Comparison of ENCODE assay signal across 18 cellular contexts in genomic region chr12:117165342-117165741, GRCh38.
"Had no signal": no experiment of that assay in that cellular context is flagged by ENCODE, and none has a peak within 500 bp of the region (broad histone marks: within the 10 kb centered on the region; RNA-seq: fewer than 3 reads in every experiment).

No MANE protein-coding gene starts in this region.

- H3K9me3 Mint-ChIP-seq: activated naive CD8-positive, alpha-beta T cell treated with anti-CD3 and anti-CD28 coated beads, Interleukin-2, amount 10 ng/mL, durations not matched to agents 7 days and 5 days; natural killer cell treated with Interleukin-12 subunit alpha and Interleukin-12 subunit beta and Interleukin-15 and Interleukin-18, amount 100 ng/mL, for 72 hours; T-cell; WTC11 had no signal

- H3K4me3 ChIP-seq: breast epithelium, esophagus squamous epithelium, thyroid gland, vagina had no signal

- H3K27ac ChIP-seq: breast epithelium, esophagus squamous epithelium, thyroid gland, vagina had no signal

- H3K27me3 Mint-ChIP-seq: activated naive CD8-positive, alpha-beta T cell treated with anti-CD3 and anti-CD28 coated beads, Interleukin-2, amount 10 ng/mL, durations not matched to agents 7 days and 5 days; natural killer cell treated with Interleukin-12 subunit alpha and Interleukin-12 subunit beta and Interleukin-15 and Interleukin-18, amount 100 ng/mL, for 72 hours; T-cell had no signal

- ATAC-seq: left lobe of liver; natural killer cell treated with Interleukin-12 subunit alpha and Interleukin-12 subunit beta and Interleukin-15 and Interleukin-18, amount 100 ng/mL, for 72 hours; T-cell; WTC11 had no signal

- DNase-seq: activated CD4-positive, alpha-beta T cell treated with anti-CD3 and anti-CD28 coated beads, Interleukin-2, amount 50 U/mL, for 4 hours; activated gamma-delta T cell; activated naive CD8-positive, alpha-beta T cell treated with anti-CD3 and anti-CD28 coated beads, Interleukin-2, amount 10 ng/mL, durations not matched to agents 7 days and 5 days; activated T-cell treated with anti-CD3 and anti-CD28 coated beads, Interleukin-2, amount 50 U/mL, for 1 hour; anterior cingulate cortex; esophagus squamous epithelium; foreskin fibroblast; head of caudate nucleus; mammary epithelial cell; stimulated activated CD4-positive, alpha-beta T cell treated with anti-CD3 and anti-CD28 coated beads, Interleukin-15, amount 100 ng/mL, for 24 hours; stimulated activated CD4-positive, alpha-beta T cell treated with anti-CD3 and anti-CD28 coated beads, Interleukin-4, amount 100 ng/mL, for 24 hours; T-cell; thyroid gland had no signal

- H3K9me3 ChIP-seq: breast epithelium, esophagus squamous epithelium, thyroid gland, vagina had no signal

- H3K4me1 ChIP-seq: breast epithelium, thyroid gland, vagina had no signal

- H3K4me1 Mint-ChIP-seq: WTC11 had no signal

- H3K4me3 Mint-ChIP-seq: activated naive CD8-positive, alpha-beta T cell treated with anti-CD3 and anti-CD28 coated beads, Interleukin-2, amount 10 ng/mL, durations not matched to agents 7 days and 5 days; natural killer cell treated with Interleukin-12 subunit alpha and Interleukin-12 subunit beta and Interleukin-15 and Interleukin-18, amount 100 ng/mL, for 72 hours; T-cell; WTC11 had no signal

- H3K27me3 ChIP-seq: breast epithelium, esophagus squamous epithelium, thyroid gland, vagina had no signal

- H3K27ac Mint-ChIP-seq: activated naive CD8-positive, alpha-beta T cell treated with anti-CD3 and anti-CD28 coated beads, Interleukin-2, amount 10 ng/mL, durations not matched to agents 7 days and 5 days; natural killer cell treated with Interleukin-12 subunit alpha and Interleukin-12 subunit beta and Interleukin-15 and Interleukin-18, amount 100 ng/mL, for 72 hours; T-cell; WTC11 had no signal

- H3K36me3 ChIP-seq: breast epithelium had no signal
